20 cellular contexts compared by ENCODE assay signal in genomic region chr3:123833398-123833785, GRCh38. TPM values are rescaled to one million over a fixed set of nuclear protein-coding genes. Genes with fewer than 3 reads are reported as not detected.
"Had no signal": no experiment of that assay in that cellular context is flagged by ENCODE, and none has a peak within 500 bp of the region (broad histone marks: within the 10 kb centered on the region; RNA-seq: fewer than 3 reads in every experiment).

No MANE protein-coding gene starts in this region.

- DNase-seq: activated B cell treated with CpG ODN at 0.5 μM for 24 hours; activated CD4-positive, alpha-beta memory T cell treated with anti-CD3 and anti-CD28 coated beads for 36 hours; activated CD4-positive, alpha-beta T cell treated with anti-CD3 and anti-CD28 coated beads for 4 hours; activated CD8-positive, alpha-beta memory T cell treated with anti-CD3 and anti-CD28 coated beads, Interleukin-2, amount 10 ng/mL, durations not matched to agents 7 days and 5 days; activated naive CD4-positive, alpha-beta T cell treated with Interleukin-2 at 50 U/mL for 16 hours; aorta; effector memory CD4-positive, alpha-beta T cell; gastrocnemius medialis; head of caudate nucleus; lower lobe of right lung; retina; stimulated activated naive CD8-positive, alpha-beta T cell treated with anti-CD3 and anti-CD28 coated beads, Interleukin-15, Interleukin-2, amounts not matched to agents 100 U/mL and 50 U/mL, for 24 hours; substantia nigra; T-helper 1 cell; T-helper 9 cell; tibial artery had no signal

- H3K36me3 ChIP-seq: gastrocnemius medialis, lower lobe of right lung had no signal

- H3K4me3 Mint-ChIP-seq: activated B cell treated with CpG ODN at 0.5 μM for 24 hours; activated CD4-positive, alpha-beta memory T cell treated with anti-CD3 and anti-CD28 coated beads for 36 hours; activated CD8-positive, alpha-beta memory T cell treated with anti-CD3 and anti-CD28 coated beads, Interleukin-2, amount 10 ng/mL, durations not matched to agents 7 days and 5 days; activated T-helper 17 cell treated with anti-CD3 and anti-CD28 coated beads, Interleukin-2, amount 50 U/mL, for 72 hours; dendritic cell treated with granulocyte-macrophage colony-stimulating factor and Interleukin-4, amounts not matched to agents 40 ng/mL and 50 ng/mL, for 4 days; mesothelial cell of epicardium; natural killer cell treated with Interleukin-12 subunit alpha and Interleukin-12 subunit beta and Interleukin-15 and Interleukin-18, amount 100 ng/mL, for 72 hours had no signal

- H3K27ac ChIP-seq: gastrocnemius medialis, lower lobe of right lung, tibial artery had no signal

- H3K27me3 Mint-ChIP-seq: dendritic cell treated with granulocyte-macrophage colony-stimulating factor and Interleukin-4, amounts not matched to agents 40 ng/mL and 50 ng/mL, for 4 days had no signal

- H3K4me1 Mint-ChIP-seq: activated B cell treated with CpG ODN at 0.5 μM for 24 hours; activated CD8-positive, alpha-beta memory T cell treated with anti-CD3 and anti-CD28 coated beads, Interleukin-2, amount 10 ng/mL, durations not matched to agents 7 days and 5 days; activated T-helper 17 cell treated with anti-CD3 and anti-CD28 coated beads, Interleukin-2, amount 50 U/mL, for 72 hours; mesothelial cell of epicardium had no signal

- H3K27me3 ChIP-seq: gastrocnemius medialis, tibial artery had no signal

- H3K9me3 Mint-ChIP-seq: natural killer cell treated with Interleukin-12 subunit alpha and Interleukin-12 subunit beta and Interleukin-15 and Interleukin-18, amount 100 ng/mL, for 72 hours had no signal

- H3K27ac Mint-ChIP-seq: activated B cell treated with CpG ODN at 0.5 μM for 24 hours; activated CD4-positive, alpha-beta memory T cell treated with anti-CD3 and anti-CD28 coated beads for 36 hours; activated CD8-positive, alpha-beta memory T cell treated with anti-CD3 and anti-CD28 coated beads, Interleukin-2, amount 10 ng/mL, durations not matched to agents 7 days and 5 days; activated T-helper 17 cell treated with anti-CD3 and anti-CD28 coated beads, Interleukin-2, amount 50 U/mL, for 72 hours; dendritic cell treated with granulocyte-macrophage colony-stimulating factor and Interleukin-4, amounts not matched to agents 40 ng/mL and 50 ng/mL, for 4 days; mesothelial cell of epicardium; natural killer cell treated with Interleukin-12 subunit alpha and Interleukin-12 subunit beta and Interleukin-15 and Interleukin-18, amount 100 ng/mL, for 72 hours had no signal

- ATAC-seq: activated CD8-positive, alpha-beta memory T cell treated with anti-CD3 and anti-CD28 coated beads, Interleukin-2, amount 10 ng/mL, durations not matched to agents 7 days and 5 days; activated T-helper 17 cell treated with anti-CD3 and anti-CD28 coated beads, Interleukin-2, amount 50 U/mL, for 72 hours; gastrocnemius medialis; lower lobe of right lung; natural killer cell treated with Interleukin-12 subunit alpha and Interleukin-12 subunit beta and Interleukin-15 and Interleukin-18, amount 100 ng/mL, for 72 hours; stimulated activated naive CD8-positive, alpha-beta T cell treated with anti-CD3 and anti-CD28 coated beads, Interleukin-15, Interleukin-2, amounts not matched to agents 100 U/mL and 50 U/mL, for 24 hours had no signal

- H3K36me3 Mint-ChIP-seq: activated CD4-positive, alpha-beta memory T cell treated with anti-CD3 and anti-CD28 coated beads for 36 hours; activated CD8-positive, alpha-beta memory T cell treated with anti-CD3 and anti-CD28 coated beads, Interleukin-2, amount 10 ng/mL, durations not matched to agents 7 days and 5 days had no signal

- H3K4me1 ChIP-seq: gastrocnemius medialis, lower lobe of right lung had no signal

- H3K4me3 ChIP-seq: gastrocnemius medialis, lower lobe of right lung, tibial artery had no signal

RNA-seq across cellular contexts. Expression of gene MYLK, which starts 50.7 kb away (rescaled TPM):
- total RNA-seq: activated B cell treated with CpG ODN at 0.5 μM for 24 hours had no signal
